Comparison of ENCODE assay signal across 1 cellular context in genomic region chr16:54040480-54040879, GRCh38.
A peak's percentile ranks its signal among the peaks of the same experiment; 100 is the strongest.
TF ChIP-seq lines count a peak whose summit lies in the region.

No MANE protein-coding gene starts in this region.

TF ChIP-seq in HepG2, 621 proteins besides CTCF, POLR2A, EP300 and RAD21 (continued from another document and continues in another):
- TF ChIP-seq ZNF7 (CRISPR knock-in tag; IDR thresholded peaks at IDR 0.05), result no peak
- peak; percentile 63 for TF ChIP-seq CEBPG (CRISPR knock-in tag; IDR thresholded peaks at IDR 0.05)
- no peak for TF ChIP-seq SPEN (CRISPR knock-in tag; IDR thresholded peaks at IDR 0.05; ENCODE audit: low read depth)
- no peak for TF ChIP-seq ZBTB46 (CRISPR knock-in tag; IDR thresholded peaks at IDR 0.05; ENCODE audit: borderline replicate concordance)
- TF ChIP-seq ZBTB20 (CRISPR knock-in tag; IDR thresholded peaks at IDR 0.05; ENCODE audit: borderline replicate concordance, low read depth), result no peak
- 0 out of 2 replicates have a peak, but pooled peaks have one; percentile 31 for TF ChIP-seq HDAC1 (CRISPR knock-in tag; IDR thresholded peaks at IDR 0.05)
- TF ChIP-seq YEATS4 (CRISPR knock-in tag; IDR thresholded peaks at IDR 0.05; ENCODE audit: borderline replicate concordance), result no peak
- no peak for TF ChIP-seq ZNF160 (CRISPR knock-in tag; IDR thresholded peaks at IDR 0.05)
- no peak for TF ChIP-seq NFE2L2 (IDR thresholded peaks at IDR 0.05; ENCODE audit: low read length)
- TF ChIP-seq, protein P1, sequence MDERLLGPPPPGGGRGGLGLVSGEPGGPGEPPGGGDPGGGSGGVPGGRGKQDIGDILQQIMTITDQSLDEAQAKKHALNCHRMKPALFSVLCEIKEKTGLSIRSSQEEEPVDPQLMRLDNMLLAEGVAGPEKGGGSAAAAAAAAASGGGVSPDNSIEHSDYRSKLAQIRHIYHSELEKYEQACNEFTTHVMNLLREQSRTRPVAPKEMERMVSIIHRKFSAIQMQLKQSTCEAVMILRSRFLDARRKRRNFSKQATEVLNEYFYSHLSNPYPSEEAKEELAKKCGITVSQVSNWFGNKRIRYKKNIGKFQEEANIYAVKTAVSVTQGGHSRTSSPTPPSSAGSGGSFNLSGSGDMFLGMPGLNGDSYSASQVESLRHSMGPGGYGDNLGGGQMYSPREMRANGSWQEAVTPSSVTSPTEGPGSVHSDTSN (CRISPR knock-in tag; IDR thresholded peaks at IDR 0.05), result no peak
- TF ChIP-seq MYNN (CRISPR knock-in tag; IDR thresholded peaks at IDR 0.05; ENCODE audit: low read depth), result no peak
- no peak for TF ChIP-seq ZNF619 (CRISPR knock-in tag; IDR thresholded peaks at IDR 0.05)
- no peak for TF ChIP-seq DMAP1 (CRISPR knock-in tag; IDR thresholded peaks at IDR 0.05)
- TF ChIP-seq DZIP1 (CRISPR knock-in tag; IDR thresholded peaks at IDR 0.05), result no peak
- TF ChIP-seq CERS6 (CRISPR knock-in tag; IDR thresholded peaks at IDR 0.05), result no peak
- TF ChIP-seq, protein P2, sequence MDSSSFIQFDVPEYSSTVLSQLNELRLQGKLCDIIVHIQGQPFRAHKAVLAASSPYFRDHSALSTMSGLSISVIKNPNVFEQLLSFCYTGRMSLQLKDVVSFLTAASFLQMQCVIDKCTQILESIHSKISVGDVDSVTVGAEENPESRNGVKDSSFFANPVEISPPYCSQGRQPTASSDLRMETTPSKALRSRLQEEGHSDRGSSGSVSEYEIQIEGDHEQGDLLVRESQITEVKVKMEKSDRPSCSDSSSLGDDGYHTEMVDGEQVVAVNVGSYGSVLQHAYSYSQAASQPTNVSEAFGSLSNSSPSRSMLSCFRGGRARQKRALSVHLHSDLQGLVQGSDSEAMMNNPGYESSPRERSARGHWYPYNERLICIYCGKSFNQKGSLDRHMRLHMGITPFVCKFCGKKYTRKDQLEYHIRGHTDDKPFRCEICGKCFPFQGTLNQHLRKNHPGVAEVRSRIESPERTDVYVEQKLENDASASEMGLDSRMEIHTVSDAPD (CRISPR knock-in tag; IDR thresholded peaks at IDR 0.05), result no peak
- no peak for TF ChIP-seq ZBTB7A (CRISPR knock-in tag; IDR thresholded peaks at IDR 0.05)
- TF ChIP-seq, protein P3, sequence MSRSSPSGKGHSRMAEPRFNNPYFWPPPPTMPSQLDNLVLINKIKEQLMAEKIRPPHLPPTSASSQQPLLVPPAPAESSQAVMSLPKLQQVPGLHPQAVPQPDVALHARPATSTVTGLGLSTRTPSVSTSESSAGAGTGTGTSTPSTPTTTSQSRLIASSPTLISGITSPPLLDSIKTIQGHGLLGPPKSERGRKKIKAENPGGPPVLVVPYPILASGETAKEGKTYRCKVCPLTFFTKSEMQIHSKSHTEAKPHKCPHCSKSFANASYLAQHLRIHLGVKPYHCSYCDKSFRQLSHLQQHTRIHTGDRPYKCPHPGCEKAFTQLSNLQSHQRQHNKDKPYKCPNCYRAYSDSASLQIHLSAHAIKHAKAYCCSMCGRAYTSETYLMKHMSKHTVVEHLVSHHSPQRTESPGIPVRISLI (CRISPR knock-in tag; IDR thresholded peaks at IDR 0.05; ENCODE audit: borderline replicate concordance), result no peak
- TF ChIP-seq PCBP2 (optimal IDR thresholded peaks at IDR 0.05; ENCODE audit: low read depth, low read length, poor library complexity, severe bottlenecking), result no peak
- no peak for TF ChIP-seq NFYB (CRISPR knock-in tag; IDR thresholded peaks at IDR 0.05)
- no peak for TF ChIP-seq FOXC1 (CRISPR knock-in tag; IDR thresholded peaks at IDR 0.05; ENCODE audit: borderline replicate concordance)
- TF ChIP-seq ZC3H4 (CRISPR knock-in tag; IDR thresholded peaks at IDR 0.05; ENCODE audit: borderline replicate concordance), result no peak
- TF ChIP-seq ZNF296 (CRISPR knock-in tag; conservative IDR thresholded peaks at IDR 0.05), result no peak
- no peak for TF ChIP-seq MBNL3 (CRISPR knock-in tag; conservative IDR thresholded peaks at IDR 0.05)
- TF ChIP-seq, protein P4, sequence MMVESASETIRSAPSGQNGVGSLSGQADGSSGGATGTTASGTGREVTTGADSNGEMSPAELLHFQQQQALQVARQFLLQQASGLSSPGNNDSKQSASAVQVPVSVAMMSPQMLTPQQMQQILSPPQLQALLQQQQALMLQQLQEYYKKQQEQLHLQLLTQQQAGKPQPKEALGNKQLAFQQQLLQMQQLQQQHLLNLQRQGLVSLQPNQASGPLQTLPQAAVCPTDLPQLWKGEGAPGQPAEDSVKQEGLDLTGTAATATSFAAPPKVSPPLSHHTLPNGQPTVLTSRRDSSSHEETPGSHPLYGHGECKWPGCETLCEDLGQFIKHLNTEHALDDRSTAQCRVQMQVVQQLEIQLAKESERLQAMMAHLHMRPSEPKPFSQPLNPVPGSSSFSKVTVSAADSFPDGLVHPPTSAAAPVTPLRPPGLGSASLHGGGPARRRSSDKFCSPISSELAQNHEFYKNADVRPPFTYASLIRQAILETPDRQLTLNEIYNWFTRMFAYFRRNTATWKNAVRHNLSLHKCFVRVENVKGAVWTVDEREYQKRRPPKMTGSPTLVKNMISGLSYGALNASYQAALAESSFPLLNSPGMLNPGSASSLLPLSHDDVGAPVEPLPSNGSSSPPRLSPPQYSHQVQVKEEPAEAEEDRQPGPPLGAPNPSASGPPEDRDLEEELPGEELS (CRISPR knock-in tag; IDR thresholded peaks at IDR 0.05), result peak; percentile 25; the same call in 1 of the 2 replicates
- TF ChIP-seq SIX4 (CRISPR knock-in tag; IDR thresholded peaks at IDR 0.05), result peak; percentile 79
- no peak for TF ChIP-seq LCORL (IDR thresholded peaks at IDR 0.05)
- 0 out of 2 replicates have a peak, but pooled peaks have one; percentile 19 for TF ChIP-seq LCORL (CRISPR knock-in tag; IDR thresholded peaks at IDR 0.05)
- no peak for TF ChIP-seq MAFK (conservative IDR thresholded peaks at IDR 0.05 in 1 of 2, IDR thresholded peaks at IDR 0.05 in 1 of 2; ENCODE audit: low read length in 2 of 2)
- TF ChIP-seq BRD4 (CRISPR knock-in tag; IDR thresholded peaks at IDR 0.05), result no peak
- TF ChIP-seq ZNF564 (CRISPR knock-in tag; IDR thresholded peaks at IDR 0.05), result no peak
- peak; percentile 76 for TF ChIP-seq PITX1 (CRISPR knock-in tag; IDR thresholded peaks at IDR 0.05)
- no peak for TF ChIP-seq ZNF496 (CRISPR knock-in tag; IDR thresholded peaks at IDR 0.05; ENCODE audit: insufficient replicate concordance)
- no peak for TF ChIP-seq THAP7 (CRISPR knock-in tag; IDR thresholded peaks at IDR 0.05)
- TF ChIP-seq SNRNP70 (IDR thresholded peaks at IDR 0.05; ENCODE audit: low read depth, low read length), result no peak
- no peak for TF ChIP-seq GABPA (IDR thresholded peaks at IDR 0.05; ENCODE audit: low read depth, low read length)
- no peak for TF ChIP-seq GABPA (CRISPR knock-in tag; IDR thresholded peaks at IDR 0.05; ENCODE audit: low read depth)
- no peak for TF ChIP-seq ZNF431 (CRISPR knock-in tag; IDR thresholded peaks at IDR 0.05; ENCODE audit: borderline replicate concordance, low read depth)
- no peak for TF ChIP-seq SCMH1 (CRISPR knock-in tag; IDR thresholded peaks at IDR 0.05; ENCODE audit: borderline replicate concordance)
- no peak for TF ChIP-seq ZNF572 (CRISPR knock-in tag; IDR thresholded peaks at IDR 0.05)
- no peak for TF ChIP-seq ZNF75D (CRISPR knock-in tag; IDR thresholded peaks at IDR 0.05; ENCODE audit: borderline replicate concordance)
- TF ChIP-seq JUND (CRISPR knock-in tag; IDR thresholded peaks at IDR 0.05), result no peak
- TF ChIP-seq EEA1 (CRISPR knock-in tag; IDR thresholded peaks at IDR 0.05; ENCODE audit: borderline replicate concordance), result no peak
- TF ChIP-seq GLI4 (CRISPR knock-in tag; IDR thresholded peaks at IDR 0.05; ENCODE audit: borderline replicate concordance), result no peak
- TF ChIP-seq, protein P5, sequence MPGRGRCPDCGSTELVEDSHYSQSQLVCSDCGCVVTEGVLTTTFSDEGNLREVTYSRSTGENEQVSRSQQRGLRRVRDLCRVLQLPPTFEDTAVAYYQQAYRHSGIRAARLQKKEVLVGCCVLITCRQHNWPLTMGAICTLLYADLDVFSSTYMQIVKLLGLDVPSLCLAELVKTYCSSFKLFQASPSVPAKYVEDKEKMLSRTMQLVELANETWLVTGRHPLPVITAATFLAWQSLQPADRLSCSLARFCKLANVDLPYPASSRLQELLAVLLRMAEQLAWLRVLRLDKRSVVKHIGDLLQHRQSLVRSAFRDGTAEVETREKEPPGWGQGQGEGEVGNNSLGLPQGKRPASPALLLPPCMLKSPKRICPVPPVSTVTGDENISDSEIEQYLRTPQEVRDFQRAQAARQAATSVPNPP (CRISPR knock-in tag; IDR thresholded peaks at IDR 0.05), result no peak
- peak; percentile 21; the same call in 1 of the 2 replicates for TF ChIP-seq FOXK1 (CRISPR knock-in tag; IDR thresholded peaks at IDR 0.05; ENCODE audit: borderline replicate concordance, low read depth)
- TF ChIP-seq, protein P6, sequence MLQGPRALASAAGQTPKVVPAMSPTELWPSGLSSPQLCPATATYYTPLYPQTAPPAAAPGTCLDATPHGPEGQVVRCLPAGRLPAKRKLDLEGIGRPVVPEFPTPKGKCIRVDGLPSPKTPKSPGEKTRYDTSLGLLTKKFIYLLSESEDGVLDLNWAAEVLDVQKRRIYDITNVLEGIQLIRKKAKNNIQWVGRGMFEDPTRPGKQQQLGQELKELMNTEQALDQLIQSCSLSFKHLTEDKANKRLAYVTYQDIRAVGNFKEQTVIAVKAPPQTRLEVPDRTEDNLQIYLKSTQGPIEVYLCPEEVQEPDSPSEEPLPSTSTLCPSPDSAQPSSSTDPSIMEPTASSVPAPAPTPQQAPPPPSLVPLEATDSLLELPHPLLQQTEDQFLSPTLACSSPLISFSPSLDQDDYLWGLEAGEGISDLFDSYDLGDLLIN (CRISPR knock-in tag; IDR thresholded peaks at IDR 0.05; ENCODE audit: borderline replicate concordance), result no peak
- TF ChIP-seq PHF21A (CRISPR knock-in tag; IDR thresholded peaks at IDR 0.05), result no peak
- TF ChIP-seq, protein P7, sequence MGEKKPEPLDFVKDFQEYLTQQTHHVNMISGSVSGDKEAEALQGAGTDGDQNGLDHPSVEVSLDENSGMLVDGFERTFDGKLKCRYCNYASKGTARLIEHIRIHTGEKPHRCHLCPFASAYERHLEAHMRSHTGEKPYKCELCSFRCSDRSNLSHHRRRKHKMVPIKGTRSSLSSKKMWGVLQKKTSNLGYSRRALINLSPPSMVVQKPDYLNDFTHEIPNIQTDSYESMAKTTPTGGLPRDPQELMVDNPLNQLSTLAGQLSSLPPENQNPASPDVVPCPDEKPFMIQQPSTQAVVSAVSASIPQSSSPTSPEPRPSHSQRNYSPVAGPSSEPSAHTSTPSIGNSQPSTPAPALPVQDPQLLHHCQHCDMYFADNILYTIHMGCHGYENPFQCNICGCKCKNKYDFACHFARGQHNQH (CRISPR knock-in tag; IDR thresholded peaks at IDR 0.05), result 0 out of 2 replicates have a peak, but pooled peaks have one; percentile 52
- no peak for TF ChIP-seq SMAD3 (CRISPR knock-in tag; IDR thresholded peaks at IDR 0.05)
- no peak for TF ChIP-seq ISX (CRISPR knock-in tag; conservative IDR thresholded peaks at IDR 0.05)
- no peak for TF ChIP-seq PAWR (CRISPR knock-in tag; IDR thresholded peaks at IDR 0.05; ENCODE audit: borderline replicate concordance)
- no peak for TF ChIP-seq YY1 (IDR thresholded peaks at IDR 0.05; ENCODE audit: insufficient read depth, insufficient replicate concordance, low read depth, low read length)
- TF ChIP-seq ZMYM2 (CRISPR knock-in tag; IDR thresholded peaks at IDR 0.05), result no peak
- TF ChIP-seq, protein P8, sequence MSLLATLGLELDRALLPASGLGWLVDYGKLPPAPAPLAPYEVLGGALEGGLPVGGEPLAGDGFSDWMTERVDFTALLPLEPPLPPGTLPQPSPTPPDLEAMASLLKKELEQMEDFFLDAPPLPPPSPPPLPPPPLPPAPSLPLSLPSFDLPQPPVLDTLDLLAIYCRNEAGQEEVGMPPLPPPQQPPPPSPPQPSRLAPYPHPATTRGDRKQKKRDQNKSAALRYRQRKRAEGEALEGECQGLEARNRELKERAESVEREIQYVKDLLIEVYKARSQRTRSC (CRISPR knock-in tag; IDR thresholded peaks at IDR 0.05; ENCODE audit: low read depth), result no peak
- TF ChIP-seq ZNF652 (CRISPR knock-in tag; IDR thresholded peaks at IDR 0.05; ENCODE audit: borderline replicate concordance, low read depth), result peak; percentile 85
